In the genomic region with DNA sequence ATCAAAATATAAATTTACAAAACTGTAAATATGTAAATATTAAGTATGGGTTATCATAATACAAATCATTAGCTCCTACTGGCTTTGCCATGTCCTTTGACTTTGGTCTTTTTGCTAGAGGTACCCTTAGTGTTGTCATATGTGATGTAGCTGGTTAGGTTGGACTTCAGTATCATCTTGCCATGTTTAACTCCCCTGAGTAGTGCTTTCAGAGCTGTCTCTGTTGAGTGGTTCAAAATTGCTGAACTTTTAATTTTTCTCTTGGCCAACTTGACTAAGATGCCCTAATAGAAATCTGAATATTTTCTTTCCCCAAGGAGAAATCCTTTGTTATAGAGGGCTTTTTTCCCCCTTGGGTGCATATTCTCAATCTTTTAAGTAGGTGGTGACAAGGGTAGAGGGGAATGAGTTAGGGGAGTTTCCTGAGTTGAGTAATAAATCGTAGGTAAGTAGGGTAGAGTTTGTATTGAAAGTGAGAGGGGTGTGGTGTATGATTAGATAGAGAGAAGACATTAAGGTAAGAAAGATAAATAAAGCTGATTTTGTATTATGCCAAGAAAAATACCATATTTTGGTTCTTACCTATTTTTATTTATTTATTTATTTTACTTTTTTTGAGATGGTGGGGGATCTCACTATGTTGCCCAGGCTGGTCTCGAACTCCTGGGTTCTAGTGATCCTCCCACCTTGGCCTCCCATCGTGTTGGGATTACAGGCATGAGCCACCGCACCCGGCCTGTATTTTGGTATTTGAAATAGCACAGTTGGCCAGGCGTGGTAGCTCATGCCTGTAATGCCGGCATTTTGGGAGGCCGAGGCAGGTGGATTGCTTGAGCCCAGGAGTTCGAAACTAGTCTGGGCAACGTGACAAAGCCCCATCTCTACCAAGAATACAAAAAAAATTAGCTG, we compare ENCODE assay signal across 16 cellular contexts. TPM values are rescaled to one million over a fixed set of nuclear protein-coding genes. Genes with fewer than 3 reads are reported as not detected.
DNase-seq lines count a peak whose midpoint lies in the region; ATAC-seq and TF ChIP-seq lines count a peak whose summit lies in the region.
"Had no signal": no experiment of that assay in that cellular context is flagged by ENCODE, and none has a peak within 500 bp of the region (broad histone marks: within the 10 kb centered on the region; RNA-seq: fewer than 3 reads in every experiment).

No MANE protein-coding gene starts in this region.

- H3K9me3 ChIP-seq in CD8-positive, alpha-beta memory T cell (ENCODE audit: low read length), result no peaks in the 10 kb centered on the region
- H3K9me3 ChIP-seq in osteoblast (ENCODE audit: low read depth, low read length), result no peaks in the 10 kb centered on the region
- no peaks in the 10 kb centered on the region for H3K9me3 ChIP-seq in colonic mucosa
- H3K9me3 ChIP-seq: BLaER1, heart right ventricle, suprapubic skin had no signal

- no peaks in the 10 kb centered on the region for H3K9me3 Mint-ChIP-seq in activated CD8-positive, alpha-beta T cell treated with anti-CD3 and anti-CD28 coated beads for 36 hours
- no peaks in the 10 kb centered on the region for H3K9me3 Mint-ChIP-seq in activated CD8-positive, alpha-beta T cell treated with anti-CD3 and anti-CD28 coated beads, Interleukin-2, amount 10 ng/mL, durations not matched to agents 7 days and 5 days (ENCODE audit: insufficient read depth)
- H3K9me3 Mint-ChIP-seq in CD8-positive, alpha-beta memory T cell, result no peaks in the 10 kb centered on the region
- no peaks in the 10 kb centered on the region for H3K9me3 Mint-ChIP-seq in activated naive CD8-positive, alpha-beta T cell (ENCODE audit: low read depth)

- H2AFZ ChIP-seq in osteoblast (ENCODE audit: low read length), result no peak overlapping the region

- POLR2A ChIA-PET in activated CD8-positive, alpha-beta T cell treated with anti-CD3 and anti-CD28 coated beads for 36 hours (lab: Charles Lee), result interaction anchor here (0.6 to 1.2 kb wide), 5 partner anchors 9 to 375 kb away, joined by 3 read pairs; no protein-coding TSS in a partner anchor
- POLR2A ChIA-PET in activated CD8-positive, alpha-beta T cell treated with anti-CD3 and anti-CD28 coated beads, Interleukin-2, amount 10 ng/mL, durations not matched to agents 7 days and 5 days (lab: Charles Lee), result interaction anchor here (1.1 kb wide), 1 partner anchor 22 kb away, joined by 3 read pairs; a partner anchor contains a TSS
- POLR2A ChIA-PET in CD8-positive, alpha-beta memory T cell (lab: Charles Lee), result no interaction called here

- H3K27ac Mint-ChIP-seq in activated CD8-positive, alpha-beta T cell treated with anti-CD3 and anti-CD28 coated beads for 36 hours, result peak overlapping the region; percentile 50
- H3K27ac Mint-ChIP-seq in activated CD8-positive, alpha-beta T cell treated with anti-CD3 and anti-CD28 coated beads, Interleukin-2, amount 10 ng/mL, durations not matched to agents 7 days and 5 days, result no peak overlapping the region
- peak overlapping the region in 4 of 8 donors; percentile 3 to 68 (median 58) for H3K27ac Mint-ChIP-seq in CD8-positive, alpha-beta memory T cell
- peak overlapping the region; percentile 82 for H3K27ac Mint-ChIP-seq in activated naive CD8-positive, alpha-beta T cell

- H3K4me1 ChIP-seq in CD8-positive, alpha-beta memory T cell (ENCODE audit: insufficient read depth, low read length), result peaks cover 31% of the 10 kb centered on the region
- no peaks in the 10 kb centered on the region for H3K4me1 ChIP-seq in osteoblast (ENCODE audit: insufficient read depth, low read length)
- peaks cover 6% of the 10 kb centered on the region for H3K4me1 ChIP-seq in colonic mucosa
- H3K4me1 ChIP-seq: BLaER1 had no signal

- H3K27me3 ChIP-seq in CD8-positive, alpha-beta memory T cell (ENCODE audit: insufficient read depth, low read length, poor library complexity, severe bottlenecking), result no peaks in the 10 kb centered on the region
- H3K27me3 ChIP-seq in osteoblast (ENCODE audit: insufficient read depth, low read length) (no peaks in the 10 kb centered on the region), colonic mucosa (no peaks in the 10 kb centered on the region)
- H3K27me3 ChIP-seq: BLaER1, dorsolateral prefrontal cortex, heart right ventricle, suprapubic skin had no signal

- H3K4me2 ChIP-seq in osteoblast (ENCODE audit: insufficient read depth, low read length), result no peak overlapping the region
- H3K4me2 ChIP-seq: BLaER1 had no signal

- no peak overlapping the region for H3K4me3 ChIP-seq in CD8-positive, alpha-beta memory T cell (ENCODE audit: low read length)
- no peak overlapping the region for H3K4me3 ChIP-seq in osteoblast (ENCODE audit: insufficient read depth, low read length)
- H3K4me3 ChIP-seq in colonic mucosa, result no peak overlapping the region
- H3K4me3 ChIP-seq: BLaER1, dorsolateral prefrontal cortex, heart right ventricle, suprapubic skin had no signal

- no peak overlapping the region for H3K4me3 Mint-ChIP-seq in activated CD8-positive, alpha-beta T cell treated with anti-CD3 and anti-CD28 coated beads for 36 hours
- H3K4me3 Mint-ChIP-seq in activated CD8-positive, alpha-beta T cell treated with anti-CD3 and anti-CD28 coated beads, Interleukin-2, amount 10 ng/mL, durations not matched to agents 7 days and 5 days, result no peak overlapping the region
- H3K4me3 Mint-ChIP-seq in CD8-positive, alpha-beta memory T cell, result peak overlapping the region in 4 of 7 donors; percentile 4 to 34 (median 10)
- H3K4me3 Mint-ChIP-seq in activated naive CD8-positive, alpha-beta T cell, result no peak overlapping the region

- intact Hi-C loops in activated CD8-positive, alpha-beta T cell treated with anti-CD3 and anti-CD28 coated beads for 36 hours (cut with micrococcal nuclease), result no loop called here
- intact Hi-C loops in colonic mucosa (cut with DNase I), result no loop called here

- no peak overlapping the region for H3K9ac ChIP-seq in colonic mucosa (ENCODE audit: low read depth in 2 of 2, low read length in 2 of 2)
- H3K9ac ChIP-seq: BLaER1 had no signal

- peaks cover 26% of the 10 kb centered on the region for H4K20me1 ChIP-seq in osteoblast (ENCODE audit: insufficient read depth, low read length)

- H3K4me1 Mint-ChIP-seq in activated CD8-positive, alpha-beta T cell treated with anti-CD3 and anti-CD28 coated beads for 36 hours (ENCODE audit: low read depth), result peaks cover 38% of the 10 kb centered on the region
- H3K4me1 Mint-ChIP-seq in activated CD8-positive, alpha-beta T cell treated with anti-CD3 and anti-CD28 coated beads, Interleukin-2, amount 10 ng/mL, durations not matched to agents 7 days and 5 days (ENCODE audit: low read depth), result peaks cover 22% of the 10 kb centered on the region
- H3K4me1 Mint-ChIP-seq in CD8-positive, alpha-beta memory T cell, result peaks cover 51 to 70% (median 70%) of the 10 kb centered on the region in 3 donors
- H3K4me1 Mint-ChIP-seq in activated naive CD8-positive, alpha-beta T cell (ENCODE audit: low read depth), result peaks cover 54% of the 10 kb centered on the region

- H3K36me3 ChIP-seq in CD8-positive, alpha-beta memory T cell (ENCODE audit: insufficient read depth, low read length), result peaks cover 7% of the 10 kb centered on the region
- H3K36me3 ChIP-seq in osteoblast (ENCODE audit: insufficient read depth, low read length) (no peaks in the 10 kb centered on the region), colonic mucosa (no peaks in the 10 kb centered on the region)
- H3K36me3 ChIP-seq: suprapubic skin had no signal

- no peak overlapping the region for H3K27ac ChIP-seq in CD8-positive, alpha-beta memory T cell (ENCODE audit: low read depth, low read length)
- H3K27ac ChIP-seq in osteoblast (ENCODE audit: low read depth, low read length) (no peak overlapping the region), colonic mucosa (no peak overlapping the region)
- H3K27ac ChIP-seq: BLaER1, dorsolateral prefrontal cortex, heart right ventricle, suprapubic skin had no signal

- peak; percentile 72 for ATAC-seq in activated CD8-positive, alpha-beta T cell treated with anti-CD3 and anti-CD28 coated beads for 36 hours
- no peak for ATAC-seq in activated CD8-positive, alpha-beta T cell treated with anti-CD3 and anti-CD28 coated beads, Interleukin-2, amount 10 ng/mL, durations not matched to agents 7 days and 5 days
- ATAC-seq in HG03460 (IDR thresholded peaks at IDR 0.05; ENCODE audit: unreplicated experiment), result no peak
- ATAC-seq: heart right ventricle, left lobe of liver had no signal

- TF ChIP-seq CTCF in activated CD8-positive, alpha-beta T cell treated with anti-CD3 and anti-CD28 coated beads for 36 hours (IDR thresholded peaks at IDR 0.05), result no peak
- TF ChIP-seq CTCF in osteoblast (IDR thresholded peaks at IDR 0.05; ENCODE audit: extremely low read depth, low read depth, low read length) (no peak), colonic mucosa (IDR thresholded peaks at IDR 0.05) (no peak)

- no peak for DNase-seq in activated CD8-positive, alpha-beta T cell treated with anti-CD3 and anti-CD28 coated beads for 36 hours
- DNase-seq in activated CD8-positive, alpha-beta T cell treated with anti-CD3 and anti-CD28 coated beads, Interleukin-2, amount 10 ng/mL, durations not matched to agents 7 days and 5 days, result no peak
- DNase-seq in CD8-positive, alpha-beta memory T cell, result no peak
- DNase-seq in osteoblast (ENCODE audit: insufficient read length, low spot score, missing footprints) (peak; percentile 29), H4 (ENCODE audit: low spot score) (no peak), colonic mucosa (no peak)
- DNase-seq: activated CD4-positive, alpha-beta T cell treated with anti-CD3 and anti-CD28 coated beads for 48 hours; dorsolateral prefrontal cortex; heart right ventricle; NCI-H1436 treated with DMSO at 0.1 percent for 48 hours; NCI-H524 treated with DMSO at 0.1 percent for 48 hours had no signal

- peaks cover 82% of the 10 kb centered on the region for H3K79me2 ChIP-seq in osteoblast (ENCODE audit: insufficient read depth, low read length)

- H3K36me3 Mint-ChIP-seq in activated CD8-positive, alpha-beta T cell treated with anti-CD3 and anti-CD28 coated beads for 36 hours (ENCODE audit: low read depth), result peaks cover 3% of the 10 kb centered on the region
- H3K36me3 Mint-ChIP-seq in activated CD8-positive, alpha-beta T cell treated with anti-CD3 and anti-CD28 coated beads, Interleukin-2, amount 10 ng/mL, durations not matched to agents 7 days and 5 days (ENCODE audit: low read depth), result peaks cover 5% of the 10 kb centered on the region
- H3K36me3 Mint-ChIP-seq in CD8-positive, alpha-beta memory T cell, result peaks cover 0 to 14% (median 5%) of the 10 kb centered on the region in 3 donors
- peaks cover 2% of the 10 kb centered on the region for H3K36me3 Mint-ChIP-seq in activated naive CD8-positive, alpha-beta T cell

- CTCF ChIA-PET in activated CD8-positive, alpha-beta T cell treated with anti-CD3 and anti-CD28 coated beads for 36 hours (lab: Charles Lee), result interaction anchor here (0.7 to 1.9 kb wide), 4 partner anchors 14 to 147 kb away, joined by 3 to 6 read pairs (median 4); no protein-coding TSS in a partner anchor
- CTCF ChIA-PET in activated CD8-positive, alpha-beta T cell treated with anti-CD3 and anti-CD28 coated beads, Interleukin-2, amount 10 ng/mL, durations not matched to agents 7 days and 5 days (lab: Charles Lee), result interaction anchor here (1.0 kb wide), 1 partner anchor 14 kb away, joined by 3 read pairs; no protein-coding TSS in a partner anchor
- CTCF ChIA-PET in CD8-positive, alpha-beta memory T cell (lab: Charles Lee), result interaction anchor here (1.3 to 1.5 kb wide), 2 partner anchors 11 to 44 kb away, joined by 3 to 4 read pairs; no protein-coding TSS in a partner anchor

- no peaks in the 10 kb centered on the region for H3K27me3 Mint-ChIP-seq in activated CD8-positive, alpha-beta T cell treated with anti-CD3 and anti-CD28 coated beads for 36 hours
- H3K27me3 Mint-ChIP-seq in activated CD8-positive, alpha-beta T cell treated with anti-CD3 and anti-CD28 coated beads, Interleukin-2, amount 10 ng/mL, durations not matched to agents 7 days and 5 days (ENCODE audit: low read depth), result no peaks in the 10 kb centered on the region
- no peaks in the 10 kb centered on the region for H3K27me3 Mint-ChIP-seq in CD8-positive, alpha-beta memory T cell
- H3K27me3 Mint-ChIP-seq in activated naive CD8-positive, alpha-beta T cell, result no peaks in the 10 kb centered on the region

RNA-seq across cellular contexts. Expression of a gene that starts 21.8 kb away (rescaled TPM):
- 10 to 100 TPM; 17.6 to 19.4 TPM for total RNA-seq in activated CD8-positive, alpha-beta T cell treated with anti-CD3 and anti-CD28 coated beads for 36 hours
- total RNA-seq in activated CD8-positive, alpha-beta T cell treated with anti-CD3 and anti-CD28 coated beads, Interleukin-2, amount 10 ng/mL, durations not matched to agents 7 days and 5 days, result 10 to 100 TPM; 29.5 to 32.5 TPM
- 10 to 100 TPM; 24.1 to 26.4 TPM for total RNA-seq in CD8-positive, alpha-beta memory T cell
- polyA plus RNA-seq in CD8-positive, alpha-beta memory T cell, result 40.5 TPM
- total RNA-seq in osteoblast (12.3 and 13.3 TPM in 2 replicates), colonic mucosa (10 to 100 TPM; 27.0 to 28.9 TPM)
- 9.3 and 10.2 TPM in 2 replicates for total RNA-seq in H4 (2014; rRNA removed; shearing (Covaris generic))

Comparison
In these comparisons a context has a peak if more than half of its experiments do, and no peak if none do; other contexts are left out.
1. H3K4me3 Mint-ChIP-seq: peak in CD8-positive, alpha-beta memory T cell (4 of 7); none in activated CD8-positive, alpha-beta T cell treated with anti-CD3 and anti-CD28 coated beads for 36 hours (single experiment), activated CD8-positive, alpha-beta T cell treated with anti-CD3 and anti-CD28 coated beads, Interleukin-2, amount 10 ng/mL, durations not matched to agents 7 days and 5 days (single experiment) and activated naive CD8-positive, alpha-beta T cell (single experiment).